ENCODE assay signal across 9 cellular contexts in the genomic region with DNA sequence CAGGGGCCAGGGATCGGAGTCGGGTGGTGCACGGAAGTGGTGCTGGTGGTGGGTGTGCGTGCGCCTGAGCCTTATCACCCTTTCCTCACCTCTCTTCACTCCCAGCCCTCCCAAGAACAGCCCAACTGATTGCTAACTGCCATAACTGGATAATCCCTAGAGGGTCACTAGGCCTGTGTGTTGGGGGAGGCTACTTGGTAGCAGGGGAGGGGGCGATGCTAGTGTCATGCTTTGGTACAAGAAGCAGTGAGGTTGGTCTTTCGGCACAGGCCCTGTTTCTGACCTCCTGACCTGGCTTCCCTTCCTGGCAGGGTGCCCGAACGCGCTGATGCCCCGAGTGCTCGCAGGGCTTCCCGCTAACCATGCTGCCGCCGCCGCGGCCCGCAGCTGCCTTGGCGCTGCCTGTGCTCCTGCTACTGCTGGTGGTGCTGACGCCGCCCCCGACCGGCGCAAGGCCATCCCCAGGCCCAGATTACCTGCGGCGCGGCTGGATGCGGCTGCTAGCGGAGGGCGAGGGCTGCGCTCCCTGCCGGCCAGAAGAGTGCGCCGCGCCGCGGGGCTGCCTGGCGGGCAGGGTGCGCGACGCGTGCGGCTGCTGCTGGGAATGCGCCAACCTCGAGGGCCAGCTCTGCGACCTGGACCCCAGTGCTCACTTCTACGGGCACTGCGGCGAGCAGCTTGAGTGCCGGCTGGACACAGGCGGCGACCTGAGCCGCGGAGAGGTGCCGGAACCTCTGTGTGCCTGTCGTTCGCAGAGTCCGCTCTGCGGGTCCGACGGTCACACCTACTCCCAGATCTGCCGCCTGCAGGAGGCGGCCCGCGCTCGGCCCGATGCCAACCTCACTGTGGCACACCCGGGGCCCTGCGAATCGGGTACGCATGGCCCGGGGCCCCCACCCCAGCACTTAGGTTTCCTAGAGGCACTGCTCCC. TPM values are rescaled to one million over a fixed set of nuclear protein-coding genes. Genes with fewer than 3 reads are reported as not detected.
A peak's percentile ranks its signal among the peaks of the same experiment; 100 is the strongest.
DNase-seq lines count a peak whose midpoint lies in the region; ATAC-seq and TF ChIP-seq lines count a peak whose summit lies in the region.
"Had no signal": no experiment of that assay in that cellular context is flagged by ENCODE, and none has a peak within 500 bp of the region (broad histone marks: within the 10 kb centered on the region; RNA-seq: fewer than 3 reads in every experiment).

No MANE protein-coding gene starts in this region.

- 7 to 8% methylated on average over 72 of the region's 72 CpGs for WGBS in sigmoid colon, 2 donors

- peak overlapping the region; percentile 93 to 98 (median 94) for H3K27ac ChIP-seq in sigmoid colon

- no peaks in the 10 kb centered on the region for H3K36me3 ChIP-seq in sigmoid colon
- H3K36me3 ChIP-seq: SJSA1 had no signal

- peak overlapping the region; percentile 52 for H3K4me3 Mint-ChIP-seq in activated naive CD4-positive, alpha-beta T cell treated with anti-CD3 and anti-CD28 coated beads, Interleukin-2, amount 10 ng/mL, durations not matched to agents 7 days and 5 days

- TF ChIP-seq CTCF in sigmoid colon (IDR thresholded peaks at IDR 0.05): peak in 2 of 4 experiments; percentile 23 to 48

- in situ Hi-C loops in Caki2 (cut with HindIII; ENCODE audit: low pct_unique_long_range_greater_than_20kb, low sequenced_read_pairs): no loop called here

- H3K9me3 Mint-ChIP-seq in activated naive CD4-positive, alpha-beta T cell treated with anti-CD3 and anti-CD28 coated beads, Interleukin-2, amount 10 ng/mL, durations not matched to agents 7 days and 5 days: no peaks in the 10 kb centered on the region

- H3K27me3 ChIP-seq in sigmoid colon: peaks cover 17 to 53% (median 48%) of the 10 kb centered on the region in 3 donors
- H3K27me3 ChIP-seq: SJSA1 had no signal

- intact Hi-C loops in left ventricle myocardium superior (cut with micrococcal nuclease) (no loop called here), sigmoid colon (cut with DNase I) (no loop called here)

- peaks cover 59% of the 10 kb centered on the region for H3K4me1 Mint-ChIP-seq in activated naive CD4-positive, alpha-beta T cell treated with anti-CD3 and anti-CD28 coated beads, Interleukin-2, amount 10 ng/mL, durations not matched to agents 7 days and 5 days

- no peak for TF ChIP-seq EP300 in sigmoid colon (IDR thresholded peaks at IDR 0.05)

- CTCF ChIA-PET in activated naive CD4-positive, alpha-beta T cell treated with anti-CD3 and anti-CD28 coated beads, Interleukin-2, amount 10 ng/mL, durations not matched to agents 7 days and 5 days (lab: Charles Lee): interaction anchor here (0.9 to 11.9 kb wide), 7 partner anchors 9 to 79 kb away, joined by 3 to 140 read pairs (median 4); no protein-coding TSS in a partner anchor

- peak overlapping the region in 3 of 4 donors; percentile 77 to 83 (median 80) for H3K4me3 ChIP-seq in sigmoid colon

- TF ChIP-seq POLR2A in sigmoid colon (IDR thresholded peaks at IDR 0.05): no peak

- peak; percentile 27 for ATAC-seq in HG02610 (IDR thresholded peaks at IDR 0.05; ENCODE audit: unreplicated experiment)
- peak; percentile 11 for ATAC-seq in left ventricle myocardium superior
- ATAC-seq in HG03139 (IDR thresholded peaks at IDR 0.05; ENCODE audit: unreplicated experiment): no peak
- ATAC-seq in GM21423 (IDR thresholded peaks at IDR 0.05; ENCODE audit: unreplicated experiment): no peak

- H3K36me3 Mint-ChIP-seq in activated naive CD4-positive, alpha-beta T cell treated with anti-CD3 and anti-CD28 coated beads, Interleukin-2, amount 10 ng/mL, durations not matched to agents 7 days and 5 days: peaks cover 8% of the 10 kb centered on the region

- DNase-seq in Caki2 (ENCODE audit: low read depth): peak; percentile 79
- DNase-seq in OCI-M2 (lab: John Stamatoyannopoulos, UW; ENCODE audit: unreplicated experiment): peak; percentile 62
- peak; percentile 69 for DNase-seq in activated naive CD4-positive, alpha-beta T cell treated with anti-CD3 and anti-CD28 coated beads, Interleukin-2, amount 10 ng/mL, durations not matched to agents 7 days and 5 days
- DNase-seq in left ventricle myocardium superior: peak; percentile 79
- DNase-seq in sigmoid colon: peak; percentile 71

- no peaks in the 10 kb centered on the region for H3K9me3 ChIP-seq in sigmoid colon
- H3K9me3 ChIP-seq: SJSA1 had no signal

- H3K27me3 Mint-ChIP-seq in activated naive CD4-positive, alpha-beta T cell treated with anti-CD3 and anti-CD28 coated beads, Interleukin-2, amount 10 ng/mL, durations not matched to agents 7 days and 5 days: peaks cover 61% of the 10 kb centered on the region

- H3K27ac Mint-ChIP-seq in activated naive CD4-positive, alpha-beta T cell treated with anti-CD3 and anti-CD28 coated beads, Interleukin-2, amount 10 ng/mL, durations not matched to agents 7 days and 5 days: no peak overlapping the region

- H3K4me1 ChIP-seq in sigmoid colon: peaks cover 0 to 58% (median 50%) of the 10 kb centered on the region in 4 donors

RNA-seq across cellular contexts. Expression of a gene that starts 0.7 kb away (rescaled TPM):
- 35.4 and 44.5 TPM in 2 replicates for total RNA-seq in Caki2 (2014; rRNA removed; shearing (Covaris generic); ENCODE audit: low replicate concordance)
- total RNA-seq in left ventricle myocardium superior (7.8 TPM), sigmoid colon (1 to 10 TPM in 3 of 4 donors, under 1 TPM in 1; 0.49 to 3.9 (median 3.0) TPM)
- polyA plus RNA-seq in sigmoid colon: 10 to 100 TPM; 15.6 to 40.2 (median 25.7) TPM

RNA-seq across cellular contexts. Expression of a gene that starts 31.5 kb away (rescaled TPM):
- 46.5 and 48.4 TPM in 2 replicates for total RNA-seq in Caki2 (2014; rRNA removed; shearing (Covaris generic); ENCODE audit: low replicate concordance)
- total RNA-seq in left ventricle myocardium superior: 11.0 TPM
- total RNA-seq in sigmoid colon: 10 to 100 TPM; 17.5 to 57.1 (median 43.5) TPM
- 10 to 100 TPM in 2 of 3 donors, 1 to 10 TPM in 1; 9.5 to 16.9 (median 11.4) TPM for polyA plus RNA-seq in sigmoid colon

RNA-seq across cellular contexts. Expression of a gene that starts 31.6 kb away (rescaled TPM):
- 0.51 and 5.3 TPM in 2 replicates for total RNA-seq in Caki2 (2014; rRNA removed; shearing (Covaris generic); ENCODE audit: low replicate concordance)
- total RNA-seq in left ventricle myocardium superior (0.17 TPM), sigmoid colon (1 to 10 TPM in 3 of 4 donors, under 1 TPM in 1; 0.16 to 2.4 (median 1.3) TPM)
- under 1 TPM in 2 of 3 donors, not detected in 1; 0.60 to 0.70 TPM for polyA plus RNA-seq in sigmoid colon

Comparison
In these comparisons a context has a peak if more than half of its experiments do, and no peak if none do; other contexts are left out.
1. ATAC-seq: peak in HG02610 (single experiment) and left ventricle myocardium superior (single experiment); none in HG03139 (single experiment) and GM21423 (single experiment).
2. Peak in every context shown above with its lines, with median percentiles within 50 percentile points of each other: DNase-seq.